Comparison of ENCODE assay signal across 8 cellular contexts in the genomic region with DNA sequence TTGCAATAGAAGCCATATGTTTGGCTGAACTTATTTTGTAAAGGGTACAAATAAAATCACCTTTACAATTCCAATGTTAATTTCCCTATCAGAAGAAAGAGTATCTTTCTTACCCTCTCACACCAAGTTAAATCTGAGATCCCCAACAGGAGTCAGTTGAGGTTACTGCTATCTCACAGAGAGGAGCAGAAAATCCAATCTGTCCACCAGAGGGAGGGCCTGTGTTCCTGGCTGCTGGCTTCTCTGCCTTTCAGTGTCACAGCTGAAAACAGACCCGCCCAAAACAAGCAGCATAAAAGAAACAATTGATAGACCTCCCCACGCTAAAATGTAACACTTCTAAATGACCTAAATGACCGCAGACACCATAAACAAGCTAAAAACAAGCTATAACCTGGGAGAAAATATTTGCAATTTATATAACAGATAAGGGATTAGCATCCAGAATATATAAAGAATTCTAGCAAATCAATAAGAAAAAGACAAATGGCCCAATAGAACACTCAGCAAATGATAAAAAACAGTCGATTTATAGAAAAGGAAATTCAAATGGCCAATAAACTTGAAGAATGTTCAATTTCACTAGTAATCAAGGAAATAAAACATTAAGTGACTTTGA. TPM values are rescaled to one million over a fixed set of nuclear protein-coding genes. Genes with fewer than 3 reads are reported as not detected.
DNase-seq lines count a peak whose midpoint lies in the region; ATAC-seq and TF ChIP-seq lines count a peak whose summit lies in the region.

No MANE protein-coding gene starts in this region.

- no peak for TF ChIP-seq EP300 in stomach (IDR thresholded peaks at IDR 0.05)

- no peak overlapping the region for H3K27ac Mint-ChIP-seq in WTC11

- ATAC-seq in WTC11 = peak; percentile 88
- ATAC-seq in lower lobe of right lung = peak; percentile 64 to 83
- no peak for ATAC-seq in HG03135 (IDR thresholded peaks at IDR 0.05; ENCODE audit: unreplicated experiment)

- peak overlapping the region; percentile 13 for H3K27ac ChIP-seq in lower lobe of right lung
- no peak overlapping the region for H3K27ac ChIP-seq in stomach

- no peaks in the 10 kb centered on the region for H3K27me3 Mint-ChIP-seq in WTC11 (ENCODE audit: low read depth)

- CTCF ChIA-PET in WTC11 (lab: Charles Lee) = interaction anchor here (0.6 to 4.1 kb wide), 14 partner anchors 8 to 189 kb away, joined by 3 to 23 read pairs (median 4); a partner anchor contains a TSS

- TF ChIP-seq CTCF in GM12874 (IDR thresholded peaks at IDR 0.05; ENCODE audit: insufficient read depth, low read depth, low read length) (peak; percentile 31; the same call in 1 of the 2 replicates), WTC11 (IDR thresholded peaks at IDR 0.05) (no peak), lower lobe of right lung (IDR thresholded peaks at IDR 0.05) (peak; percentile 67), stomach (IDR thresholded peaks at IDR 0.05) (peak in 5 of 7 experiments; percentile 45 to 67 (median 59))

- no peaks in the 10 kb centered on the region; the same call in 1 of the 2 replicates for H3K4me1 Mint-ChIP-seq in WTC11

- POLR2A ChIA-PET in WTC11 (lab: Charles Lee) = no interaction called here

- intact Hi-C loops in lower lobe of right lung (cut with DNase I) (no loop called here), stomach (cut with DNase I; ENCODE audit: low total_unique reads) (loop anchor here (5.0 to 10.0 kb wide), 2 partner anchors 95 to 193 kb away; no protein-coding TSS in a partner anchor)

- DNase-seq in A172 (ENCODE audit: low spot score) (peak; percentile 77), NCI-H2227 treated with DMSO at 0.1 percent for 48 hours (lab: John Stamatoyannopoulos, UW) (peak; percentile 16), WTC11 (ENCODE audit: low spot score) (peak; percentile 61), lower lobe of right lung (no peak), stomach (peak; percentile 65)
- peak; percentile 23 for DNase-seq in effector CD4-positive, alpha-beta T cell

- no peaks in the 10 kb centered on the region for H3K9me3 Mint-ChIP-seq in WTC11

- H3K9me3 ChIP-seq in lower lobe of right lung = no peaks in the 10 kb centered on the region
- H3K9me3 ChIP-seq in stomach = no peaks in the 10 kb centered on the region

- H3K27me3 ChIP-seq in lower lobe of right lung (ENCODE audit: low read depth) (no peaks in the 10 kb centered on the region), stomach (no peaks in the 10 kb centered on the region)

- H3K4me1 ChIP-seq in lower lobe of right lung = no peaks in the 10 kb centered on the region
- no peaks in the 10 kb centered on the region for H3K4me1 ChIP-seq in stomach

- 20 to 30% (median 22%) methylated on average over 4 of the region's 4 CpGs for WGBS in stomach, 5 donors

- H3K4me3 ChIP-seq in lower lobe of right lung (no peak overlapping the region), stomach (no peak overlapping the region)

- no peak overlapping the region for H3K4me3 Mint-ChIP-seq in WTC11

- H3K36me3 Mint-ChIP-seq in WTC11 = no peaks in the 10 kb centered on the region

- no peak for TF ChIP-seq POLR2A in stomach (IDR thresholded peaks at IDR 0.05)

- H3K36me3 ChIP-seq in lower lobe of right lung (no peaks in the 10 kb centered on the region), stomach (no peaks in the 10 kb centered on the region)

TF ChIP-seq in WTC11, 78 proteins besides CTCF, POLR2A, EP300 and RAD21:
- no peak for TF ChIP-seq IRF2 (CRISPR knock-in tag; IDR thresholded peaks at IDR 0.05; ENCODE audit: borderline replicate concordance, low read depth)
- TF ChIP-seq TEAD4 (CRISPR knock-in tag; IDR thresholded peaks at IDR 0.05) = no peak
- TF ChIP-seq, protein P1, sequence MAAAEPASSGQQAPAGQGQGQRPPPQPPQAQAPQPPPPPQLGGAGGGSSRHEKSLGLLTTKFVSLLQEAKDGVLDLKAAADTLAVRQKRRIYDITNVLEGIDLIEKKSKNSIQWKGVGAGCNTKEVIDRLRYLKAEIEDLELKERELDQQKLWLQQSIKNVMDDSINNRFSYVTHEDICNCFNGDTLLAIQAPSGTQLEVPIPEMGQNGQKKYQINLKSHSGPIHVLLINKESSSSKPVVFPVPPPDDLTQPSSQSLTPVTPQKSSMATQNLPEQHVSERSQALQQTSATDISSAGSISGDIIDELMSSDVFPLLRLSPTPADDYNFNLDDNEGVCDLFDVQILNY (CRISPR knock-in tag; IDR thresholded peaks at IDR 0.05) = no peak
- TF ChIP-seq TEAD1 (CRISPR knock-in tag; IDR thresholded peaks at IDR 0.05) = no peak
- no peak for TF ChIP-seq CBFB (CRISPR knock-in tag; IDR thresholded peaks at IDR 0.05; ENCODE audit: low read depth)
- no peak for TF ChIP-seq ZNF219 (CRISPR knock-in tag; IDR thresholded peaks at IDR 0.05; ENCODE audit: borderline replicate concordance)
- TF ChIP-seq ZNF317 (CRISPR knock-in tag; IDR thresholded peaks at IDR 0.05; ENCODE audit: borderline replicate concordance, low read depth) = no peak
- TF ChIP-seq, protein P2, sequence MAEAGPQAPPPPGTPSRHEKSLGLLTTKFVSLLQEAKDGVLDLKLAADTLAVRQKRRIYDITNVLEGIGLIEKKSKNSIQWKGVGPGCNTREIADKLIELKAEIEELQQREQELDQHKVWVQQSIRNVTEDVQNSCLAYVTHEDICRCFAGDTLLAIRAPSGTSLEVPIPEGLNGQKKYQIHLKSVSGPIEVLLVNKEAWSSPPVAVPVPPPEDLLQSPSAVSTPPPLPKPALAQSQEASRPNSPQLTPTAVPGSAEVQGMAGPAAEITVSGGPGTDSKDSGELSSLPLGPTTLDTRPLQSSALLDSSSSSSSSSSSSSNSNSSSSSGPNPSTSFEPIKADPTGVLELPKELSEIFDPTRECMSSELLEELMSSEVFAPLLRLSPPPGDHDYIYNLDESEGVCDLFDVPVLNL (CRISPR knock-in tag; IDR thresholded peaks at IDR 0.05; ENCODE audit: borderline replicate concordance, low read depth) = no peak
- TF ChIP-seq, protein P3, sequence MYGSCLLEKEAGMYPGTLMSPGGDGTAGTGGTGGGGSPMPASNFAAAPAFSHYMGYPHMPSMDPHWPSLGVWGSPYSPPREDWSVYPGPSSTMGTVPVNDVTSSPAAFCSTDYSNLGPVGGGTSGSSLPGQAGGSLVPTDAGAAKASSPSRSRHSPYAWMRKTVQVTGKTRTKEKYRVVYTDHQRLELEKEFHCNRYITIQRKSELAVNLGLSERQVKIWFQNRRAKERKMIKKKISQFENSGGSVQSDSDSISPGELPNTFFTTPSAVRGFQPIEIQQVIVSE (CRISPR knock-in tag; IDR thresholded peaks at IDR 0.05; ENCODE audit: borderline replicate concordance) = no peak
- TF ChIP-seq MYBL2 (CRISPR knock-in tag; IDR thresholded peaks at IDR 0.05) = no peak
- TF ChIP-seq ZBTB21 (CRISPR knock-in tag; IDR thresholded peaks at IDR 0.05; ENCODE audit: borderline replicate concordance) = no peak
- TF ChIP-seq NFATC4 (CRISPR knock-in tag; IDR thresholded peaks at IDR 0.05) = no peak

RNA-seq across cellular contexts. Expression of a gene that starts 24.5 kb away (rescaled TPM):
- 10.7 TPM in 2 replicates for total RNA-seq in A172 (2014; rRNA removed; shearing (Covaris generic))
- total RNA-seq in WTC11 (2021) (4.9 to 5.7 TPM (median 5.5 TPM) in 3 replicates), lower lobe of right lung (47.8 TPM), stomach (10 to 100 TPM in 2 of 5 donors, 1 to 10 TPM in 3; 3.2 to 21.9 (median 7.3) TPM)
- 1 to 10 TPM; 2.3 to 6.4 (median 3.1) TPM for polyA plus RNA-seq in stomach
